In the genomic region with DNA sequence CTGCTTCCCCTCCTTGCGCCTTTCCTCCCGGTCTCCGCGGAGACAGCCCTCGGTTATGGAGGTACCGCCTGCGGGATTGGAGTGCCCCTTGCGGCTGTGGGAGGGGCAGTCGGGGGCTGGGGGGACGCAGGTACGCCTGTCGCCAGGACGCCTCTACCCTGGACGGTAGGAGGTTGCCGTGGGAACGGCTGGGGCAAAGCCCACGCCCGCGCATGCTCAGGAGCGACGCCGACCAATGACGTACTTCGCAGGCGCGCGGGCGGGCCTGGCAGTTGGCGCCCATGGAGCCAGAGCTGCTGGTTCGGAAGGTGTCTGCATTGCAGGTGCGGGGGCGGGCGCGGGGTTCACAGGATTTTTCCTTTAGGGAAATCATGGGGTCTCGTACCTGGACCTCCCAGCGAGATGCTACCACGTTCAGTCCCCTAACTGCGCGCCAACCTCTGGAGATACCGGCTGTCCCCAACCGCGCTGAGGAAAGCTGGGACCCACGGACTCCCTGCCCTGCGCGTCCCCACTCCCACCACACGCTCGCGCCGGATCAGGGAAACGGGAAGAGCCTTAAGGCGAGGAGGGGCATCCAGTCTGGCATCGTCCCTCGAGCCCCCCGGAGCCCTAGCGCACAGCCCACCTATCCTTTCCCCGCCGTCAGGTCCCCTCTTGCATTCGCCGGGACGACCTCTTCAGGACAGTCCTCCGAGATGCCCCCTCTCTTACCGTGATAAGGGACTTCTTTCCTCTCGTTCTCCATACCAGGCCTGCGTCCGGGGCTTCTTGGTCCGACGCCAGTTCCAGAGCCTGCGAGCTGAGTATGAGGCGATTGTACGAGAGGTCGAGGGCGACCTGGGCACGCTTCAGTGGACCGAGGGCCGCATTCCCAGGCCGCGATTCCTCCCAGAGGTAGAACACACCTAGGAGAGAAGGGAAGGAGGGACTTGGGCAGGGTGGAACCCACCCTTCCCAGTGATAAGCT, we compare ENCODE assay signal across 8 cellular contexts. TPM values are rescaled to one million over a fixed set of nuclear protein-coding genes. Genes with fewer than 3 reads are reported as not detected.
DNase-seq lines count a peak whose midpoint lies in the region; ATAC-seq and TF ChIP-seq lines count a peak whose summit lies in the region.

A gene (plus strand): TSS at position 271 of the 970 bp plus-strand sequence. CDS start 11 bp downstream, at position 282.

- H3K4me1 ChIP-seq in osteoblast (ENCODE audit: insufficient read depth, low read length) = peaks cover 23% of the 10 kb centered on the region

- H2AFZ ChIP-seq in osteoblast (ENCODE audit: low read length) = peak within 1 kb of the TSS; percentile 86

- H3K36me3 Mint-ChIP-seq in activated naive CD8-positive, alpha-beta T cell = no peaks in the 10 kb centered on the region

- H3K27ac Mint-ChIP-seq in activated naive CD8-positive, alpha-beta T cell = peak within 1 kb of the TSS; percentile 70

- no peaks in the 10 kb centered on the region for H3K9me3 Mint-ChIP-seq in activated naive CD8-positive, alpha-beta T cell (ENCODE audit: low read depth)

- peaks cover 4% of the 10 kb centered on the region for H3K36me3 ChIP-seq in osteoblast (ENCODE audit: insufficient read depth, low read length)

- TF ChIP-seq CTCF in osteoblast (IDR thresholded peaks at IDR 0.05; ENCODE audit: extremely low read depth, low read depth, low read length) = no peak

- H4K20me1 ChIP-seq in osteoblast (ENCODE audit: insufficient read depth, low read length) = no peaks in the 10 kb centered on the region

- peaks cover 8% of the 10 kb centered on the region for H3K79me2 ChIP-seq in osteoblast (ENCODE audit: insufficient read depth, low read length)

- ATAC-seq in GM21825 (IDR thresholded peaks at IDR 0.05; ENCODE audit: unreplicated experiment) = peak; percentile 37

- no peaks in the 10 kb centered on the region for H3K27me3 ChIP-seq in osteoblast (ENCODE audit: insufficient read depth, low read length)

- H3K4me2 ChIP-seq in osteoblast (ENCODE audit: insufficient read depth, low read length) = peak within 1 kb of the TSS; percentile 99

- no peaks in the 10 kb centered on the region for H3K9me3 ChIP-seq in osteoblast (ENCODE audit: low read depth, low read length)

- intact Hi-C loops in head of caudate nucleus (cut with DNase I) = no loop called here

- H3K4me3 Mint-ChIP-seq in activated naive CD8-positive, alpha-beta T cell = peak within 1 kb of the TSS; percentile 89

- DNase-seq in COLO668 (lab: John Stamatoyannopoulos, UW; ENCODE audit: unreplicated experiment) = peak; percentile 99
- DNase-seq in NCI-H1105 (lab: John Stamatoyannopoulos, UW) = peak; percentile 98
- peak; percentile 52 for DNase-seq in SKM-1 (lab: John Stamatoyannopoulos, UW; ENCODE audit: unreplicated experiment)
- peak; percentile 74 to 95 (median 89) for DNase-seq in head of caudate nucleus
- DNase-seq in osteoblast (ENCODE audit: insufficient read length, low spot score, missing footprints) = peak; percentile 98

- H3K27ac ChIP-seq in osteoblast (ENCODE audit: low read depth, low read length) (peak within 1 kb of the TSS; percentile 89), temporal lobe (ENCODE audit: low read depth, low read length) (peak within 1 kb of the TSS; percentile 73)

- H3K4me1 Mint-ChIP-seq in activated naive CD8-positive, alpha-beta T cell (ENCODE audit: low read depth) = peaks cover 30% of the 10 kb centered on the region

- peak within 1 kb of the TSS; percentile 92 for H3K4me3 ChIP-seq in osteoblast (ENCODE audit: insufficient read depth, low read length)

- H3K27me3 Mint-ChIP-seq in activated naive CD8-positive, alpha-beta T cell = no peaks in the 10 kb centered on the region

RNA-seq across cellular contexts. Expression of the gene that starts here (rescaled TPM):
- 1.8 TPM in 2 replicates for total RNA-seq in osteoblast
- 2.5 TPM for total RNA-seq in temporal lobe

Comparison
In these comparisons a context has a peak if more than half of its experiments do, and no peak if none do; other contexts are left out.
1. Peak in every context shown above with its lines: DNase-seq, ATAC-seq, H3K4me3 ChIP-seq and H3K27ac ChIP-seq.